In genomic region chr15:31571676-31572075, GRCh38 we compare ENCODE assay signal across 14 cellular contexts.
A peak's percentile ranks its signal among the peaks of the same experiment; 100 is the strongest.
DNase-seq lines count a peak whose midpoint lies in the region; ATAC-seq, FAIRE-seq and TF ChIP-seq lines count a peak whose summit lies in the region.
"Had no signal": no experiment of that assay in that cellular context is flagged by ENCODE, and none has a peak within 500 bp of the region (broad histone marks: within the 10 kb centered on the region; RNA-seq: fewer than 3 reads in every experiment).

No MANE protein-coding gene starts in this region.

- no peaks in the 10 kb centered on the region for H3K4me1 Mint-ChIP-seq in activated CD8-positive, alpha-beta memory T cell treated with anti-CD3 and anti-CD28 coated beads, Interleukin-2, amount 10 ng/mL, durations not matched to agents 7 days and 5 days

- H3K9me3 ChIP-seq in WERI-Rb-1 (ENCODE audit: severe bottlenecking) = no peaks in the 10 kb centered on the region
- no peaks in the 10 kb centered on the region for H3K9me3 ChIP-seq in osteoblast (ENCODE audit: low read depth, low read length)
- H3K9me3 ChIP-seq in kidney (ENCODE audit: control insufficient read depth in 1 of 2, low read length in 2 of 2) = no peaks in the 10 kb centered on the region

- DNase-seq in activated CD8-positive, alpha-beta memory T cell treated with anti-CD3 and anti-CD28 coated beads, Interleukin-2, amount 10 ng/mL, durations not matched to agents 7 days and 5 days = peak; percentile 3
- DNase-seq in activated CD8-positive, alpha-beta memory T cell treated with anti-CD3 and anti-CD28 coated beads for 24 hours = no peak
- DNase-seq in LNCaP clone FGC (ENCODE audit: low read depth) (no peak), WERI-Rb-1 (no peak), osteoblast (ENCODE audit: insufficient read length, low spot score, missing footprints) (peak; percentile 76), kidney (no peak), A172 (ENCODE audit: low spot score) (no peak)
- DNase-seq: activated CD4-positive, alpha-beta T cell treated with anti-CD3 and anti-CD28 coated beads for 36 hours; CD4-positive, alpha-beta T cell; GOT3; NCI-H2029 treated with DMSO at 0.1 percent for 48 hours; stimulated activated CD4-positive, alpha-beta T cell treated with anti-CD3 and anti-CD28 coated beads, Interleukin-4, amount 100 ng/mL, for 4 hours; stomach had no signal

- H3K4me1 ChIP-seq in osteoblast (ENCODE audit: insufficient read depth, low read length) = no peaks in the 10 kb centered on the region
- H3K4me1 ChIP-seq in kidney (ENCODE audit: control insufficient read depth in 1 of 2, insufficient read depth in 1 of 2, low read depth in 1 of 2, low read length in 2 of 2) = no peaks in the 10 kb centered on the region

- no peak overlapping the region for H3K27ac ChIP-seq in WERI-Rb-1
- H3K27ac ChIP-seq in osteoblast (ENCODE audit: low read depth, low read length) = no peak overlapping the region
- no peak overlapping the region for H3K27ac ChIP-seq in kidney (ENCODE audit: low read depth in 2 of 2, low read length in 2 of 2)
- H3K27ac ChIP-seq: stomach had no signal

- TF ChIP-seq CTCF in LNCaP clone FGC (IDR thresholded peaks at IDR 0.05; ENCODE audit: control insufficient read depth, extremely low read depth, insufficient read depth) (peak; percentile 39), WERI-Rb-1 (IDR thresholded peaks at IDR 0.05; ENCODE audit: low read depth, low read length) (peak; percentile 38), osteoblast (IDR thresholded peaks at IDR 0.05; ENCODE audit: extremely low read depth, low read depth, low read length) (peak; percentile 30), kidney (IDR thresholded peaks at IDR 0.05; ENCODE audit: borderline replicate concordance, extremely low read depth, insufficient read depth) (no peak)

- peaks cover 7% of the 10 kb centered on the region for H3K27me3 Mint-ChIP-seq in activated CD8-positive, alpha-beta memory T cell treated with anti-CD3 and anti-CD28 coated beads, Interleukin-2, amount 10 ng/mL, durations not matched to agents 7 days and 5 days

- H3K79me2 ChIP-seq in osteoblast (ENCODE audit: insufficient read depth, low read length) = no peaks in the 10 kb centered on the region

- CTCF ChIA-PET in activated CD8-positive, alpha-beta memory T cell treated with anti-CD3 and anti-CD28 coated beads, Interleukin-2, amount 10 ng/mL, durations not matched to agents 7 days and 5 days (lab: Charles Lee) = interaction anchor here (0.8 kb wide), 1 partner anchor 12 kb away, joined by 3 read pairs; no protein-coding TSS in a partner anchor

- no peaks in the 10 kb centered on the region for H4K20me1 ChIP-seq in osteoblast (ENCODE audit: insufficient read depth, low read length)

- H3K4me3 ChIP-seq in LNCaP clone FGC (ENCODE audit: low read depth, low read length) = no peak overlapping the region
- H3K4me3 ChIP-seq in WERI-Rb-1 (ENCODE audit: low read depth, low read length) = no peak overlapping the region
- no peak overlapping the region for H3K4me3 ChIP-seq in osteoblast (ENCODE audit: insufficient read depth, low read length)
- no peak overlapping the region for H3K4me3 ChIP-seq in kidney (ENCODE audit: low read length in 2 of 2)
- H3K4me3 ChIP-seq: stomach had no signal

- H3K4me2 ChIP-seq in osteoblast (ENCODE audit: insufficient read depth, low read length) = no peak overlapping the region

- no peaks in the 10 kb centered on the region for H3K36me3 Mint-ChIP-seq in activated CD8-positive, alpha-beta memory T cell treated with anti-CD3 and anti-CD28 coated beads, Interleukin-2, amount 10 ng/mL, durations not matched to agents 7 days and 5 days

- H2AFZ ChIP-seq in osteoblast (ENCODE audit: low read length) = no peak overlapping the region

- no peaks in the 10 kb centered on the region for H3K36me3 ChIP-seq in WERI-Rb-1
- H3K36me3 ChIP-seq in osteoblast (ENCODE audit: insufficient read depth, low read length) = no peaks in the 10 kb centered on the region
- H3K36me3 ChIP-seq in kidney (ENCODE audit: control insufficient read depth in 1 of 2, insufficient read depth in 2 of 2, low read length in 2 of 2) = no peaks in the 10 kb centered on the region

- H3K9me3 Mint-ChIP-seq in activated CD8-positive, alpha-beta memory T cell treated with anti-CD3 and anti-CD28 coated beads, Interleukin-2, amount 10 ng/mL, durations not matched to agents 7 days and 5 days (ENCODE audit: low read depth) = peaks cover 3% of the 10 kb centered on the region

- intact Hi-C loops in kidney (cut with DNase I) = no loop called here

- no peak overlapping the region for H3K4me3 Mint-ChIP-seq in activated CD8-positive, alpha-beta memory T cell treated with anti-CD3 and anti-CD28 coated beads, Interleukin-2, amount 10 ng/mL, durations not matched to agents 7 days and 5 days
- H3K4me3 Mint-ChIP-seq: activated CD4-positive, alpha-beta T cell treated with anti-CD3 and anti-CD28 coated beads for 36 hours; CD4-positive, alpha-beta T cell had no signal

- no peak overlapping the region for H3K27ac Mint-ChIP-seq in activated CD8-positive, alpha-beta memory T cell treated with anti-CD3 and anti-CD28 coated beads, Interleukin-2, amount 10 ng/mL, durations not matched to agents 7 days and 5 days
- H3K27ac Mint-ChIP-seq: activated CD4-positive, alpha-beta T cell treated with anti-CD3 and anti-CD28 coated beads for 36 hours; CD4-positive, alpha-beta T cell had no signal

- no peak for ATAC-seq in activated CD8-positive, alpha-beta memory T cell treated with anti-CD3 and anti-CD28 coated beads, Interleukin-2, amount 10 ng/mL, durations not matched to agents 7 days and 5 days
- no peak for ATAC-seq in GM18498 (IDR thresholded peaks at IDR 0.05; ENCODE audit: unreplicated experiment)
- ATAC-seq: activated CD4-positive, alpha-beta T cell treated with anti-CD3 and anti-CD28 coated beads for 36 hours had no signal

- FAIRE-seq in kidney (lab: Jason Lieb, UNC) = no peak

- H3K27me3 ChIP-seq in WERI-Rb-1 (ENCODE audit: insufficient read depth, low read depth, severe bottlenecking) (no peaks in the 10 kb centered on the region), osteoblast (ENCODE audit: insufficient read depth, low read length) (no peaks in the 10 kb centered on the region)
- H3K27me3 ChIP-seq: stomach had no signal

- H3K9ac ChIP-seq in kidney (ENCODE audit: low read length in 2 of 2) = no peak overlapping the region

Comparison
In these comparisons a context has a peak if more than half of its experiments do, and no peak if none do; other contexts are left out.
1. DNase-seq: peak in activated CD8-positive, alpha-beta memory T cell treated with anti-CD3 and anti-CD28 coated beads, Interleukin-2, amount 10 ng/mL, durations not matched to agents 7 days and 5 days (single experiment) and osteoblast (single experiment); none in activated CD8-positive, alpha-beta memory T cell treated with anti-CD3 and anti-CD28 coated beads for 24 hours (single experiment), LNCaP clone FGC (single experiment), WERI-Rb-1 (single experiment), kidney (single experiment) and A172 (single experiment).